28 cellular contexts compared by ENCODE assay signal in genomic region chr6:113574147-113574546, GRCh38.
"Had no signal": no experiment of that assay in that cellular context is flagged by ENCODE, and none has a peak within 500 bp of the region (broad histone marks: within the 10 kb centered on the region; RNA-seq: fewer than 3 reads in every experiment).

No MANE protein-coding gene starts in this region.

- H3K4me1 ChIP-seq: SJSA1 had no signal

- H3K9me3 ChIP-seq: SJSA1 had no signal

- H3K9ac ChIP-seq: SK-N-SH had no signal

- H3K4me3 ChIP-seq: SJSA1 had no signal

- H3K27ac ChIP-seq: brain microvascular endothelial cell, SJSA1 had no signal

- ATAC-seq: activated CD8-positive, alpha-beta T cell treated with anti-CD3 and anti-CD28 coated beads for 36 hours; activated T-cell treated with anti-CD3 and anti-CD28 coated beads, Interleukin-2, amount 50 U/mL, for 72 hours; activated T-helper 17 cell treated with anti-CD3 and anti-CD28 coated beads, Interleukin-2, amount 50 U/mL, for 72 hours; Panc1 had no signal

- H3K4me2 ChIP-seq: SK-N-SH had no signal

- H3K27me3 ChIP-seq: brain microvascular endothelial cell, SJSA1 had no signal

- DNase-seq: activated B cell treated with CpG ODN at 0.5 μM for 24 hours; activated CD4-positive, alpha-beta T cell treated with anti-CD3 and anti-CD28 coated beads for 48 hours; activated CD4-positive, CD25-positive, alpha-beta regulatory T cell treated with anti-CD3 and anti-CD28 coated beads, Interleukin-2, amount 50 U/mL, for 72 hours; activated CD8-positive, alpha-beta T cell treated with anti-CD3 and anti-CD28 coated beads for 36 hours; activated effector memory CD4-positive, alpha-beta T cell treated with anti-CD3 and anti-CD28 coated beads, Interleukin-2, amount 50 U/mL, for 16 hours; activated naive CD4-positive, alpha-beta T cell; activated naive CD4-positive, alpha-beta T cell treated with anti-CD3 and anti-CD28 coated beads, Interleukin-2, amount 50 U/mL, for 16 hours; activated naive CD8-positive, alpha-beta T cell treated with anti-CD3 and anti-CD28 coated beads for 36 hours; activated T-cell treated with anti-CD3 and anti-CD28 coated beads, Interleukin-2, amount 50 U/mL, for 1 hour; activated T-cell treated with anti-CD3 and anti-CD28 coated beads, Interleukin-2, amount 50 U/mL, for 72 hours; amniotic stem cell; aorta; brain microvascular endothelial cell; central memory CD4-positive, alpha-beta T cell; NCI-H1092 treated with DMSO at 0.1 percent for 48 hours; NCI-H1417; NCI-H146; NCI-H187; NCI-H2029 treated with DMSO at 0.1 percent for 48 hours; NCI-H2107; NCI-H2171; NCI-H510A treated with DMSO at 0.1 percent for 48 hours; NCI-H526 treated with DMSO at 0.1 percent for 48 hours; SHP77 treated with DMSO at 0.1 percent for 48 hours; SK-N-SH had no signal

- H3K36me3 ChIP-seq: brain microvascular endothelial cell, SJSA1 had no signal
